8 cellular contexts compared by ENCODE assay signal in genomic region chr1:91502138-91502881, GRCh38. TPM values are rescaled to one million over a fixed set of nuclear protein-coding genes. Genes with fewer than 3 reads are reported as not detected.
DNase-seq lines count a peak whose midpoint lies in the region; ATAC-seq and TF ChIP-seq lines count a peak whose summit lies in the region.

No MANE protein-coding gene starts in this region.

- peaks cover 2% of the 10 kb centered on the region for H3K36me3 Mint-ChIP-seq in T-helper 1 cell treated with Interleukin-12 subunit alpha and Interleukin-12 subunit beta and Interleukin-4 antibody, amounts not matched to agents 30 μg/mL and 1 μg/mL, for 36 hours (ENCODE audit: low read depth)

- H3K27me3 ChIP-seq in neuronal stem cell (ENCODE audit: control insufficient read depth in 3 of 3, insufficient read depth in 3 of 3, low read depth in 1 of 3, low read length in 3 of 3) (no peaks in the 10 kb centered on the region), adrenal gland (no peaks in the 10 kb centered on the region), aorta (ENCODE audit: control insufficient read depth in 1 of 2, insufficient read depth in 2 of 2, low read length in 1 of 2) (no peaks in the 10 kb centered on the region), tibial nerve (no peaks in the 10 kb centered on the region)

- no peak overlapping the region for H3K18ac ChIP-seq in neuronal stem cell (ENCODE audit: low read length)

- TF ChIP-seq CTCF in choroid plexus epithelial cell (conservative IDR thresholded peaks at IDR 0.05; ENCODE audit: low read depth, low read length) (no peak), adrenal gland (IDR thresholded peaks at IDR 0.05) (no peak), tibial nerve (IDR thresholded peaks at IDR 0.05) (no peak)

- H3K4me2 ChIP-seq in neuronal stem cell (ENCODE audit: insufficient read depth, low read length, poor library complexity, severe bottlenecking): peak overlapping the region; percentile 37

- H3K9ac ChIP-seq in neuronal stem cell (ENCODE audit: low read depth, low read length, poor library complexity): no peak overlapping the region

- no peak for TF ChIP-seq POLR2A in adrenal gland (IDR thresholded peaks at IDR 0.05)
- TF ChIP-seq POLR2A in tibial nerve (IDR thresholded peaks at IDR 0.05): no peak

- H2BK120ac ChIP-seq in neuronal stem cell (ENCODE audit: low read depth, low read length): no peak overlapping the region

- intact Hi-C loops in adrenal gland (cut with DNase I) (loop anchor here in 1 of 2 donors (10.0 kb wide), 1 partner anchor 218 kb away; no protein-coding TSS in a partner anchor), aorta (cut with DNase I) (loop anchor here in 1 of 2 donors (5.0 kb wide), 2 partner anchors 220 to 795 kb away; partner anchors contain the start of genes GLMN and RPAP2)

- no peak for TF ChIP-seq EP300 in tibial nerve (IDR thresholded peaks at IDR 0.05)

- H2BK5ac ChIP-seq in neuronal stem cell (ENCODE audit: low read length): no peak overlapping the region

- H3K27ac ChIP-seq in neuronal stem cell (replicated peaks; ENCODE audit: low read length): no peak overlapping the region
- peak overlapping the region in 1 of 5 donors; percentile 2 for H3K27ac ChIP-seq in adrenal gland
- H3K27ac ChIP-seq in aorta (ENCODE audit: low read depth in 1 of 2, low read length in 2 of 2): no peak overlapping the region
- H3K27ac ChIP-seq in tibial nerve: no peak overlapping the region

- H3K27ac Mint-ChIP-seq in T-helper 1 cell treated with Interleukin-12 subunit alpha and Interleukin-12 subunit beta and Interleukin-4 antibody, amounts not matched to agents 30 μg/mL and 1 μg/mL, for 36 hours: peak overlapping the region; percentile 0

- H3K27me3 Mint-ChIP-seq in T-helper 1 cell treated with Interleukin-12 subunit alpha and Interleukin-12 subunit beta and Interleukin-4 antibody, amounts not matched to agents 30 μg/mL and 1 μg/mL, for 36 hours (ENCODE audit: low read depth): no peaks in the 10 kb centered on the region

- H3K4me1 ChIP-seq in neuronal stem cell (ENCODE audit: control insufficient read depth in 2 of 2, insufficient read depth in 1 of 2, low read depth in 1 of 2, low read length in 2 of 2): peaks cover 5 to 11% of the 10 kb centered on the region in 2 donors
- peaks cover 13 to 22% of the 10 kb centered on the region in 2 donors for H3K4me1 ChIP-seq in adrenal gland (replicated peaks in 1 of 2)
- no peaks in the 10 kb centered on the region for H3K4me1 ChIP-seq in aorta (ENCODE audit: control insufficient read depth in 1 of 2, insufficient read depth in 2 of 2, low read length in 2 of 2)
- H3K4me1 ChIP-seq in tibial nerve: peaks cover 0 to 20% (median 0%) of the 10 kb centered on the region in 4 donors

- peak overlapping the region; percentile 94 for H2AFZ ChIP-seq in neuronal stem cell (ENCODE audit: low read length)

- H3K14ac ChIP-seq in neuronal stem cell (ENCODE audit: low read length): no peak overlapping the region

- no peaks in the 10 kb centered on the region for H3K9me3 ChIP-seq in neuronal stem cell (replicated peaks in 1 of 2; ENCODE audit: control insufficient read depth in 2 of 2, insufficient read depth in 1 of 2, low read depth in 1 of 2, low read length in 2 of 2)
- H3K9me3 ChIP-seq in adrenal gland (replicated peaks in 1 of 3): no peaks in the 10 kb centered on the region
- H3K9me3 ChIP-seq in aorta (ENCODE audit: control insufficient read depth, low read length): no peaks in the 10 kb centered on the region
- no peaks in the 10 kb centered on the region for H3K9me3 ChIP-seq in tibial nerve

- ATAC-seq in aorta (ENCODE audit: low FRiP score): no peak

- H2BK12ac ChIP-seq in neuronal stem cell (ENCODE audit: low read length): no peak overlapping the region

- H3K4me3 Mint-ChIP-seq in T-helper 1 cell treated with Interleukin-12 subunit alpha and Interleukin-12 subunit beta and Interleukin-4 antibody, amounts not matched to agents 30 μg/mL and 1 μg/mL, for 36 hours: peak overlapping the region; percentile 64

- no peak for DNase-seq in T-helper 1 cell
- no peak for DNase-seq in Jurkat, Clone E6-1 (ENCODE audit: low read depth, low spot score)
- DNase-seq in choroid plexus epithelial cell (ENCODE audit: low read depth): no peak
- no peak for DNase-seq in neuronal stem cell (ENCODE audit: low spot score)
- DNase-seq in adrenal gland: no peak
- DNase-seq in aorta: no peak
- no peak for DNase-seq in tibial nerve (ENCODE audit: low spot score in 2 of 2)

- H3K4me3 ChIP-seq in Jurkat, Clone E6-1 (ENCODE audit: low read length): peak overlapping the region; percentile 71
- peak overlapping the region; percentile 69 for H3K4me3 ChIP-seq in choroid plexus epithelial cell (ENCODE audit: low read depth, low read length)
- H3K4me3 ChIP-seq in neuronal stem cell (ENCODE audit: low read length in 2 of 2): peak overlapping the region in 1 of 2 donors; percentile 65
- no peak overlapping the region for H3K4me3 ChIP-seq in adrenal gland
- no peak overlapping the region for H3K4me3 ChIP-seq in aorta (ENCODE audit: low read length in 2 of 2)
- H3K4me3 ChIP-seq in tibial nerve: no peak overlapping the region

- H4K91ac ChIP-seq in neuronal stem cell (ENCODE audit: low read depth, low read length, poor library complexity): no peak overlapping the region

- no peak overlapping the region for H3K23ac ChIP-seq in neuronal stem cell (ENCODE audit: low read depth, low read length, poor library complexity)

- H3K4ac ChIP-seq in neuronal stem cell (ENCODE audit: low read length): no peak overlapping the region

- H2BK15ac ChIP-seq in neuronal stem cell (ENCODE audit: low read length): no peak overlapping the region

- no peak overlapping the region for H4K8ac ChIP-seq in neuronal stem cell (ENCODE audit: low read depth, low read length)

- no CpG with 5 or more reads among the region's 3 CpGs for WGBS in neuronal stem cell (ENCODE audit: extremely low coverage in 2 of 2, insufficient read length in 2 of 2, insufficient replicate concordance in 1 of 2), 2 donors
- 73 to 79% (median 75%) methylated on average over 3 of the region's 3 CpGs for WGBS in adrenal gland, 4 donors
- 80 to 87% methylated on average over 3 of the region's 3 CpGs for WGBS in aorta, 2 donors
- 73 to 78% methylated on average over 3 of the region's 3 CpGs for WGBS in tibial nerve, 2 donors

- H3K4me1 Mint-ChIP-seq in T-helper 1 cell treated with Interleukin-12 subunit alpha and Interleukin-12 subunit beta and Interleukin-4 antibody, amounts not matched to agents 30 μg/mL and 1 μg/mL, for 36 hours (ENCODE audit: low read depth): peaks cover 27% of the 10 kb centered on the region

- H2AK5ac ChIP-seq in neuronal stem cell (ENCODE audit: low read depth, low read length): no peak overlapping the region

- H3K79me1 ChIP-seq in neuronal stem cell (ENCODE audit: low read depth, low read length): no peaks in the 10 kb centered on the region

- peaks cover 0 to 37% of the 10 kb centered on the region in 2 donors for H3K36me3 ChIP-seq in neuronal stem cell (replicated peaks in 1 of 2; ENCODE audit: control insufficient read depth in 2 of 2, insufficient read depth in 2 of 2, low read length in 2 of 2)
- H3K36me3 ChIP-seq in adrenal gland (replicated peaks in 1 of 2): no peaks in the 10 kb centered on the region
- H3K36me3 ChIP-seq in aorta (ENCODE audit: control insufficient read depth in 1 of 2, insufficient read depth in 2 of 2, low read length in 1 of 2): no peaks in the 10 kb centered on the region
- H3K36me3 ChIP-seq in tibial nerve: no peaks in the 10 kb centered on the region

- H3K9me3 Mint-ChIP-seq in T-helper 1 cell treated with Interleukin-12 subunit alpha and Interleukin-12 subunit beta and Interleukin-4 antibody, amounts not matched to agents 30 μg/mL and 1 μg/mL, for 36 hours: no peaks in the 10 kb centered on the region

RNA-seq across cellular contexts. Expression of gene CDC7, which starts 1.7 kb away (rescaled TPM):
- polyA plus RNA-seq in Jurkat, Clone E6-1 (2012; ENCODE audit: insufficient read depth, insufficient read length): 47.6 TPM
- 39.2 TPM for polyA plus RNA-seq in neuronal stem cell (2013, experiment 1 of 2)
- 39.1 TPM for polyA plus RNA-seq in neuronal stem cell (2013, experiment 2 of 2)
- total RNA-seq in adrenal gland (1 to 10 TPM; 1.6 to 6.9 (median 3.1) TPM), aorta (1 to 10 TPM; 1.6 to 3.9 TPM), tibial nerve (1 to 10 TPM in 2 of 4 donors, under 1 TPM in 2; 0.59 to 3.3 (median 1.3) TPM)
- polyA plus RNA-seq in adrenal gland (1 to 10 TPM; 2.3 to 6.6 (median 2.4) TPM), aorta (under 1 TPM; 0.13 to 0.87 TPM)

Comparison
In these comparisons a context has a peak if more than half of its experiments do, and no peak if none do; other contexts are left out.
1. H3K4me3 ChIP-seq: peak in Jurkat, Clone E6-1 (single experiment) and choroid plexus epithelial cell (single experiment); none in adrenal gland (0 of 4), aorta (0 of 2) and tibial nerve (0 of 4).